Comparison of ENCODE assay signal across 1 cellular context in genomic region chr3:158107508-158108095, GRCh38.
TF ChIP-seq lines count a peak whose summit lies in the region.

No MANE protein-coding gene starts in this region.

TF ChIP-seq in GM12878, 131 proteins besides CTCF, POLR2A, EP300 and RAD21:
- no peak for TF ChIP-seq ZNF592 (IDR thresholded peaks at IDR 0.05)
- TF ChIP-seq E2F8 (IDR thresholded peaks at IDR 0.05; ENCODE audit: low read depth, partially characterized antibody) = no peak
- no peak for TF ChIP-seq ZNF24 (IDR thresholded peaks at IDR 0.05)
- no peak for TF ChIP-seq SUPT20H (IDR thresholded peaks at IDR 0.05; ENCODE audit: borderline replicate concordance, control insufficient read depth, low read depth, low read length)
- no peak for TF ChIP-seq RAD51 (IDR thresholded peaks at IDR 0.05)
- TF ChIP-seq SMARCA5 (IDR thresholded peaks at IDR 0.05) = no peak
- TF ChIP-seq BHLHE40 (IDR thresholded peaks at IDR 0.05; ENCODE audit: borderline replicate concordance in 1 of 2, low read depth in 2 of 2, low read length in 1 of 2) = no peak
- TF ChIP-seq SIX5 (IDR thresholded peaks at IDR 0.05; ENCODE audit: low read depth, low read length, severe bottlenecking) = no peak
- TF ChIP-seq NKRF (conservative IDR thresholded peaks at IDR 0.05) = no peak
- no peak for TF ChIP-seq HSF1 (IDR thresholded peaks at IDR 0.05; ENCODE audit: low read depth, low read length)
- TF ChIP-seq REST (IDR thresholded peaks at IDR 0.05; ENCODE audit: low read depth, low read length) = no peak
- TF ChIP-seq ZBTB40 (IDR thresholded peaks at IDR 0.05; ENCODE audit: borderline replicate concordance) = no peak
- TF ChIP-seq CHD1 (IDR thresholded peaks at IDR 0.05; ENCODE audit: low read depth, low read length) = no peak
- no peak for TF ChIP-seq CBX3 (IDR thresholded peaks at IDR 0.05; ENCODE audit: borderline replicate concordance, low read depth)
- TF ChIP-seq SUZ12 (IDR thresholded peaks at IDR 0.05; ENCODE audit: unreplicated experiment) = no peak
